25 cellular contexts compared by ENCODE assay signal in the genomic region with DNA sequence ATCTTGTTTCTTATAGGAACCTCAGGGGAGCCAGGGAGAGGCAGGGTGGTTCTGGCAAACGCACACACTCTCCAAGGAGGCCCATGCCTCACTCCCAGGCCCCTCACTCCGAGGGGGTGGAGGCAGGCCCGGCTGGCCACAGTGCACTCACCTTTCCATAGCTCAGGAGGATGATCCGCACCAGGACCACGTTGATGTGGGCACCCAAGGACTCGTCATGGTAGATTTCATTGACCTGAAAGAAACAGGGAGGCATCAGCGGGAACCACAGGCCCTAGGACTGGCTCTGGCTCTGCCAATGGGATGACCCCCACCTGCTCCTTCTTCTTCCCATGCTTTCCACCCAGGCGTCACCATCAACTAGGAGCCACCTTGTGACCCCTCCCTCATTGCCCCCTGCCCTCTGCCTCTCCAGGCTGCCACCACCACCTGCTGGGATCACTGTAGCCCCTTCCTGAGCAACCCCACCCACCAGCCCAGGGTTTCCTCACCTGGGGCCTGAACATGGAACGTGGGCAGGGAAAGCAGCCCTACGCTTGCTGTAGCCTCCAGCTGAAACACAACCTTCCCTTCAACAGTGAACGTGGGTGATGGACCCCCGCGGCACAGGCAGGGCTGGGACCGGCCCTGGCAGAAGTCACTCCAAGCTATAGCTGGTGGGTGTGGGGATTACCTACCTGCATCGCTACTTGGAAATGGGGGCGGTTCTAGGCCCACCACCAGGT.
DNase-seq lines count a peak whose midpoint lies in the region; ATAC-seq and TF ChIP-seq lines count a peak whose summit lies in the region.
"Had no signal": no experiment of that assay in that cellular context is flagged by ENCODE, and none has a peak within 500 bp of the region (broad histone marks: within the 10 kb centered on the region; RNA-seq: fewer than 3 reads in every experiment).

No MANE protein-coding gene starts in this region.

- dilution Hi-C loops in IMR-90 (cut with HindIII; ENCODE audit: low sequenced_read_pairs, unreplicated experiment), result no loop called here

- H2BK15ac ChIP-seq in IMR-90 (ENCODE audit: low read depth, low read length), result no peak overlapping the region

- DNase-seq in left cardiac atrium, result peak; percentile 17
- DNase-seq in right atrium auricular region (ENCODE audit: low spot score), result no peak
- DNase-seq in IMR-90, result no peak
- peak; percentile 20 for DNase-seq in lower lobe of right lung
- DNase-seq in aorta, result peak; percentile 27 to 67
- no peak for DNase-seq in GOT3 (lab: John Stamatoyannopoulos, UW)
- no peak for DNase-seq in T-helper 17 cell
- DNase-seq: 8988T; ACHN; BE2C; CD4-positive, CD25-positive, alpha-beta regulatory T cell; GM23248; NCI-H1048; NCI-H1694; NCI-H2029 treated with DMSO at 0.1 percent for 48 hours; NCI-H446 treated with DMSO at 0.1 percent for 48 hours; NCI-H526; NCI-H82; NK-92 treated with Interleukin-12 subunit alpha and Interleukin-12 subunit beta, amount 100 ng/mL, for 24 hours; PC-9; SHP77 had no signal

- peaks cover 8% of the 10 kb centered on the region; the same call in 1 of the 2 replicates for H3K9me1 ChIP-seq in IMR-90 (ENCODE audit: insufficient read depth, low read length)

- H3K27ac Mint-ChIP-seq in T-helper 17 cell, result no peak overlapping the region
- H3K27ac Mint-ChIP-seq: CD4-positive, CD25-positive, alpha-beta regulatory T cell; IgD-negative memory B cell had no signal

- no peak overlapping the region for H4K91ac ChIP-seq in IMR-90 (ENCODE audit: insufficient read depth, low read depth, low read length)

- intact Hi-C loops in left cardiac atrium (cut with DNase I) (no loop called here), IMR-90 (cut with micrococcal nuclease) (no loop called here), lower lobe of right lung (cut with DNase I) (no loop called here), aorta (cut with DNase I) (no loop called here)

- no peak overlapping the region for H4K8ac ChIP-seq in IMR-90 (ENCODE audit: low read depth in 2 of 2, low read length in 2 of 2)

- in situ Hi-C loops in IMR-90 (cut with MboI; ENCODE audit: low sequenced_read_pairs), result no loop called here

- no peaks in the 10 kb centered on the region for H4K20me1 ChIP-seq in IMR-90 (ENCODE audit: insufficient read depth, low read length)

- H3K27me3 Mint-ChIP-seq in T-helper 17 cell, result peaks cover 54% of the 10 kb centered on the region

- H3K9ac ChIP-seq in IMR-90 (ENCODE audit: low read depth, low read length), result no peak overlapping the region
- H3K9ac ChIP-seq: GM23248, KMS-11 had no signal

- H3K4ac ChIP-seq in IMR-90 (ENCODE audit: low read depth, low read length), result no peak overlapping the region

- no peak overlapping the region for H3K27ac ChIP-seq in right atrium auricular region
- H3K27ac ChIP-seq in IMR-90 (ENCODE audit: insufficient read depth, low read length), result no peak overlapping the region
- H3K27ac ChIP-seq in lower lobe of right lung, result no peak overlapping the region
- no peak overlapping the region for H3K27ac ChIP-seq in aorta (ENCODE audit: low read depth in 1 of 2, low read length in 2 of 2)
- H3K27ac ChIP-seq: GM23248, KMS-11, PC-9 had no signal

- H3K27me3 ChIP-seq in right atrium auricular region (no peaks in the 10 kb centered on the region), IMR-90 (ENCODE audit: control insufficient read depth, insufficient read depth, low read length) (no peaks in the 10 kb centered on the region), lower lobe of right lung (ENCODE audit: low read depth) (peaks cover 9% of the 10 kb centered on the region), aorta (ENCODE audit: control insufficient read depth in 1 of 2, insufficient read depth in 2 of 2, low read length in 1 of 2) (no peaks in the 10 kb centered on the region)
- H3K27me3 ChIP-seq: BE2C had no signal

- H3K4me3 ChIP-seq in right atrium auricular region, result no peak overlapping the region
- no peak overlapping the region for H3K4me3 ChIP-seq in IMR-90 (ENCODE audit: insufficient read depth, low read depth, low read length)
- H3K4me3 ChIP-seq in lower lobe of right lung, result no peak overlapping the region
- H3K4me3 ChIP-seq in aorta (ENCODE audit: low read length in 2 of 2), result no peak overlapping the region
- H3K4me3 ChIP-seq: GM23248, PC-9 had no signal

- no peak overlapping the region for H2AFZ ChIP-seq in IMR-90 (replicated peaks; ENCODE audit: low read length, poor library complexity)
- H2AFZ ChIP-seq: GM23248, PC-9 had no signal

- H3K4me1 ChIP-seq in right atrium auricular region, result no peaks in the 10 kb centered on the region
- no peaks in the 10 kb centered on the region for H3K4me1 ChIP-seq in IMR-90 (ENCODE audit: control insufficient read depth, insufficient read depth, low read length)
- H3K4me1 ChIP-seq in lower lobe of right lung, result no peaks in the 10 kb centered on the region
- H3K4me1 ChIP-seq in aorta (ENCODE audit: control insufficient read depth in 1 of 2, insufficient read depth in 2 of 2, low read length in 2 of 2), result no peaks in the 10 kb centered on the region
- H3K4me1 ChIP-seq: BE2C had no signal

- no peak overlapping the region for H2AK5ac ChIP-seq in IMR-90 (ENCODE audit: low read depth, low read length)

- H3K4me1 Mint-ChIP-seq in T-helper 17 cell, result peaks cover 4% of the 10 kb centered on the region
- H3K4me1 Mint-ChIP-seq: CD4-positive, CD25-positive, alpha-beta regulatory T cell had no signal

- H2BK120ac ChIP-seq in IMR-90 (ENCODE audit: low read depth, low read length), result no peak overlapping the region

- H3K36me3 ChIP-seq in right atrium auricular region, result no peaks in the 10 kb centered on the region
- H3K36me3 ChIP-seq in IMR-90 (ENCODE audit: control insufficient read depth, insufficient read depth, low read length), result peaks cover 7% of the 10 kb centered on the region
- no peaks in the 10 kb centered on the region for H3K36me3 ChIP-seq in lower lobe of right lung
- H3K36me3 ChIP-seq in aorta (ENCODE audit: control insufficient read depth in 1 of 2, insufficient read depth in 2 of 2, low read length in 1 of 2), result no peaks in the 10 kb centered on the region
- H3K36me3 ChIP-seq: BE2C had no signal

- no peak overlapping the region for H3K4me3 Mint-ChIP-seq in T-helper 17 cell
- H3K4me3 Mint-ChIP-seq: CD4-positive, CD25-positive, alpha-beta regulatory T cell had no signal

- H3K23ac ChIP-seq in IMR-90 (ENCODE audit: low read depth, low read length), result no peak overlapping the region

- H2BK20ac ChIP-seq in IMR-90 (ENCODE audit: low read depth, low read length), result no peak overlapping the region

- TF ChIP-seq RAD21 in IMR-90 (IDR thresholded peaks at IDR 0.05; ENCODE audit: low read length), result no peak

- CTCF ChIA-PET in IMR-90 (lab: Yijun Ruan, JAX), result no interaction called here

- H2BK5ac ChIP-seq in IMR-90 (ENCODE audit: low read depth, low read length, poor library complexity, severe bottlenecking), result no peak overlapping the region

- BruUV-seq in IMR-90 (replicated peaks; lab: Mats Ljungman, UMichigan), result no TSS peak

- H3K4me2 ChIP-seq in IMR-90 (ENCODE audit: low read depth, low read length), result no peak overlapping the region
- H3K4me2 ChIP-seq: KMS-11, PC-9 had no signal

- no peaks in the 10 kb centered on the region; a peak in 2 of 4 replicates for H3K79me1 ChIP-seq in IMR-90 (ENCODE audit: low read depth in 1 of 2, low read length in 2 of 2)

- no peak overlapping the region for H3K14ac ChIP-seq in IMR-90 (replicated peaks; ENCODE audit: low read depth, low read length)

- H3K36me3 Mint-ChIP-seq in T-helper 17 cell (ENCODE audit: low read depth), result no peaks in the 10 kb centered on the region
- H3K36me3 Mint-ChIP-seq: CD4-positive, CD25-positive, alpha-beta regulatory T cell had no signal

- TF ChIP-seq CTCF in right atrium auricular region (IDR thresholded peaks at IDR 0.05) (no peak), IMR-90 (conservative IDR thresholded peaks at IDR 0.05; ENCODE audit: low read depth, low read length) (no peak), lower lobe of right lung (IDR thresholded peaks at IDR 0.05) (no peak)

- H3K18ac ChIP-seq in IMR-90 (ENCODE audit: low read depth, low read length), result no peak overlapping the region

- POLR2A ChIA-PET in IMR-90 (lab: Charles Lee; ENCODE audit: unreplicated experiment), result no interaction called here

- no peak for TF ChIP-seq POLR2A in IMR-90 (IDR thresholded peaks at IDR 0.05; ENCODE audit: low read depth, low read length)

- WGBS in IMR-90 (ENCODE audit: extremely low coverage in 2 of 2, insufficient read length in 1 of 2), 2 experiments, result 100% methylated on average over 1 of the region's 16 CpGs; no CpG with 5 or more reads in 1 of the 2 experiments
- 90 to 94% methylated on average over 16 of the region's 16 CpGs for WGBS in aorta, 2 donors

- H4K5ac ChIP-seq in IMR-90 (ENCODE audit: low read depth, low read length), result no peak overlapping the region

- H3K56ac ChIP-seq in IMR-90 (ENCODE audit: extremely low read depth, insufficient read depth, low read length), result no peak overlapping the region

- H2AK9ac ChIP-seq in IMR-90 (replicated peaks; ENCODE audit: low read depth, low read length, poor library complexity), result peak overlapping the region; percentile 1

- H3K9me3 ChIP-seq in right atrium auricular region, result peaks cover 0 to 12% of the 10 kb centered on the region in 2 donors
- H3K9me3 ChIP-seq in IMR-90 (ENCODE audit: control insufficient read depth, insufficient read depth, low read length), result peaks cover 2% of the 10 kb centered on the region
- H3K9me3 ChIP-seq in lower lobe of right lung, result peaks cover 4% of the 10 kb centered on the region
- no peaks in the 10 kb centered on the region for H3K9me3 ChIP-seq in aorta (ENCODE audit: control insufficient read depth, low read length)
- H3K9me3 ChIP-seq in T-helper 17 cell (ENCODE audit: control insufficient read depth, low read length, poor library complexity, severe bottlenecking), result no peaks in the 10 kb centered on the region
- H3K9me3 ChIP-seq: BE2C had no signal

- ATAC-seq in left cardiac atrium (no peak), IMR-90 (ENCODE audit: low read depth) (no peak), lower lobe of right lung (no peak), aorta (ENCODE audit: low FRiP score) (no peak), GM18861 (IDR thresholded peaks at IDR 0.05; ENCODE audit: unreplicated experiment) (no peak), T-helper 17 cell (no peak)
- ATAC-seq: HCT116 had no signal

TF ChIP-seq in IMR-90, 13 proteins besides CTCF, POLR2A, EP300 and RAD21:
- TF ChIP-seq, protein P1, sequence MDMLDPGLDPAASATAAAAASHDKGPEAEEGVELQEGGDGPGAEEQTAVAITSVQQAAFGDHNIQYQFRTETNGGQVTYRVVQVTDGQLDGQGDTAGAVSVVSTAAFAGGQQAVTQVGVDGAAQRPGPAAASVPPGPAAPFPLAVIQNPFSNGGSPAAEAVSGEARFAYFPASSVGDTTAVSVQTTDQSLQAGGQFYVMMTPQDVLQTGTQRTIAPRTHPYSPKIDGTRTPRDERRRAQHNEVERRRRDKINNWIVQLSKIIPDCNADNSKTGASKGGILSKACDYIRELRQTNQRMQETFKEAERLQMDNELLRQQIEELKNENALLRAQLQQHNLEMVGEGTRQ (IDR thresholded peaks at IDR 0.05; ENCODE audit: low read depth, low read length), result no peak
- TF ChIP-seq BHLHE40 (IDR thresholded peaks at IDR 0.05; ENCODE audit: low read depth, low read length) (no peak), CEBPB (IDR thresholded peaks at IDR 0.05; ENCODE audit: low read depth, low read length) (no peak), MAZ (IDR thresholded peaks at IDR 0.05; ENCODE audit: borderline replicate concordance, low read depth, low read length) (no peak)

Comparison
In these comparisons a context has a peak if more than half of its experiments do, and no peak if none do; other contexts are left out.
1. DNase-seq: peak in left cardiac atrium (single experiment), lower lobe of right lung (single experiment) and aorta (2 of 2); none in right atrium auricular region (single experiment), IMR-90 (single experiment), GOT3 (single experiment) and T-helper 17 cell (0 of 3).